16 cellular contexts compared by ENCODE assay signal in the genomic region with DNA sequence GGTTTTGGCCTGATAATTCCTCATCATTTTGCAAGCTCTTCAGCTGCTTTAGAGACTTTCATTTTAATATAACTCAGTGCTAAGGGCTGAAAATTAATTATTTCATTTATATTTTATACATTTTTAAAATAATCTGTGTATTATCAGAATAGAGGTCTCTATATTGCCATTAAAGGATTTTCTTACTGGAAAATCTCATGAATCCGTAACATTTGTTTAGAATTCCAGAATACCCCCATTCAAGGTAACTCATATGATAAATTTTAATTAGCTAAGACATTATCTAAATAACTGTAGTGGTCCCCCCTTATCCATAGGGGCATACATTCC.
"Had no signal": no experiment of that assay in that cellular context is flagged by ENCODE, and none has a peak within 500 bp of the region (broad histone marks: within the 10 kb centered on the region; RNA-seq: fewer than 3 reads in every experiment).

No MANE protein-coding gene starts in this region.

- H3K36me3 ChIP-seq: colonic mucosa, gastrocnemius medialis, heart left ventricle, sigmoid colon, suprapubic skin, tibial nerve had no signal

- DNase-seq: esophagus squamous epithelium had no signal

- H3K4me1 Mint-ChIP-seq: activated CD8-positive, alpha-beta memory T cell treated with anti-CD3 and anti-CD28 coated beads, Interleukin-2, amount 10 ng/mL, durations not matched to agents 7 days and 5 days; activated naive CD4-positive, alpha-beta T cell treated with anti-CD3 and anti-CD28 coated beads, Interleukin-2, amount 50 U/mL, for 24 hours; brain; stimulated activated memory B cell treated with anti-CD40 and anti-IgM and Interleukin-4, amounts not matched to agents 10 μg/mL and 1 μg/mL and 100 μg/mL, for 72 hours had no signal

- H3K27ac Mint-ChIP-seq: activated CD4-positive, alpha-beta memory T cell treated with anti-CD3 and anti-CD28 coated beads for 36 hours; activated CD8-positive, alpha-beta memory T cell treated with anti-CD3 and anti-CD28 coated beads, Interleukin-2, amount 10 ng/mL, durations not matched to agents 7 days and 5 days; activated naive CD4-positive, alpha-beta T cell treated with anti-CD3 and anti-CD28 coated beads, Interleukin-2, amount 50 U/mL, for 24 hours; brain; progenitor cell of endocrine pancreas; stimulated activated memory B cell treated with anti-CD40 and anti-IgM and Interleukin-4, amounts not matched to agents 10 μg/mL and 1 μg/mL and 100 μg/mL, for 72 hours had no signal

- ATAC-seq: gastrocnemius medialis had no signal

- H3K27ac ChIP-seq: colonic mucosa, gastrocnemius medialis, heart left ventricle, sigmoid colon, stomach, suprapubic skin, tibial nerve had no signal

- H3K4me2 ChIP-seq: smooth muscle cell had no signal

- H3K27me3 ChIP-seq: colonic mucosa, esophagus squamous epithelium, gastrocnemius medialis, heart left ventricle, sigmoid colon, stomach, suprapubic skin, tibial nerve had no signal

- H3K9me3 ChIP-seq: colonic mucosa, esophagus squamous epithelium, gastrocnemius medialis, heart left ventricle, mucosa of descending colon, sigmoid colon, stomach, suprapubic skin, tibial nerve had no signal

- H3K4me1 ChIP-seq: colonic mucosa, gastrocnemius medialis, heart left ventricle, sigmoid colon, stomach, suprapubic skin had no signal

- H3K36me3 Mint-ChIP-seq: activated CD4-positive, alpha-beta memory T cell treated with anti-CD3 and anti-CD28 coated beads for 36 hours; activated naive CD4-positive, alpha-beta T cell treated with anti-CD3 and anti-CD28 coated beads, Interleukin-2, amount 50 U/mL, for 24 hours; brain had no signal

- H3K27me3 Mint-ChIP-seq: activated CD4-positive, alpha-beta memory T cell treated with anti-CD3 and anti-CD28 coated beads for 36 hours; activated CD8-positive, alpha-beta memory T cell treated with anti-CD3 and anti-CD28 coated beads, Interleukin-2, amount 10 ng/mL, durations not matched to agents 7 days and 5 days; progenitor cell of endocrine pancreas; stimulated activated memory B cell treated with anti-CD40 and anti-IgM and Interleukin-4, amounts not matched to agents 10 μg/mL and 1 μg/mL and 100 μg/mL, for 72 hours had no signal

- H3K4me3 ChIP-seq: colonic mucosa, esophagus squamous epithelium, gastrocnemius medialis, heart left ventricle, mucosa of descending colon, sigmoid colon, smooth muscle cell, stomach, suprapubic skin, tibial nerve had no signal

- H3K9me3 Mint-ChIP-seq: activated CD4-positive, alpha-beta memory T cell treated with anti-CD3 and anti-CD28 coated beads for 36 hours; activated naive CD4-positive, alpha-beta T cell treated with anti-CD3 and anti-CD28 coated beads, Interleukin-2, amount 50 U/mL, for 24 hours; brain; stimulated activated memory B cell treated with anti-CD40 and anti-IgM and Interleukin-4, amounts not matched to agents 10 μg/mL and 1 μg/mL and 100 μg/mL, for 72 hours had no signal

- H3K4me3 Mint-ChIP-seq: activated CD4-positive, alpha-beta memory T cell treated with anti-CD3 and anti-CD28 coated beads for 36 hours; activated CD8-positive, alpha-beta memory T cell treated with anti-CD3 and anti-CD28 coated beads, Interleukin-2, amount 10 ng/mL, durations not matched to agents 7 days and 5 days; activated naive CD4-positive, alpha-beta T cell treated with anti-CD3 and anti-CD28 coated beads, Interleukin-2, amount 50 U/mL, for 24 hours; brain; stimulated activated memory B cell treated with anti-CD40 and anti-IgM and Interleukin-4, amounts not matched to agents 10 μg/mL and 1 μg/mL and 100 μg/mL, for 72 hours had no signal
